In genomic region chr1:112099979-112100378, GRCh38 we compare ENCODE assay signal across 33 cellular contexts.
"Had no signal": no experiment of that assay in that cellular context is flagged by ENCODE, and none has a peak within 500 bp of the region (broad histone marks: within the 10 kb centered on the region; RNA-seq: fewer than 3 reads in every experiment).

No MANE protein-coding gene starts in this region.

- H3K4me1 ChIP-seq: adrenal gland, body of pancreas, breast epithelium had no signal

- FAIRE-seq: astrocyte, TTC549 had no signal

- H3K36me3 ChIP-seq: adrenal gland, brain microvascular endothelial cell, breast epithelium had no signal

- H3K9me3 ChIP-seq: adrenal gland, body of pancreas had no signal

- H3K27ac ChIP-seq: adrenal gland, body of pancreas, brain microvascular endothelial cell, breast epithelium, VCaP had no signal

- H3K4me3 ChIP-seq: adrenal gland, body of pancreas, breast epithelium had no signal

- H3K27me3 ChIP-seq: adrenal gland, body of pancreas, brain microvascular endothelial cell, breast epithelium had no signal

- ATAC-seq: activated CD8-positive, alpha-beta T cell treated with anti-CD3 and anti-CD28 coated beads for 36 hours; activated naive CD4-positive, alpha-beta T cell treated with anti-CD3 and anti-CD28 coated beads, Interleukin-2, amount 50 U/mL, for 72 hours; activated T-cell treated with anti-CD3 and anti-CD28 coated beads, Interleukin-2, amount 50 U/mL, for 4 hours; activated T-cell treated with anti-CD3 and anti-CD28 coated beads, Interleukin-2, amount 50 U/mL, for 72 hours; activated T-helper 17 cell treated with anti-CD3 and anti-CD28 coated beads, Interleukin-2, amount 50 U/mL, for 72 hours; body of pancreas had no signal

- DNase-seq: activated B cell treated with CpG ODN at 0.5 μM for 24 hours; activated CD4-positive, alpha-beta memory T cell treated with anti-CD3 and anti-CD28 coated beads for 36 hours; activated CD4-positive, alpha-beta T cell treated with anti-CD3 and anti-CD28 coated beads for 4 hours; activated CD4-positive, alpha-beta T cell treated with anti-CD3 and anti-CD28 coated beads, Interleukin-2, amount 10 ng/mL, durations not matched to agents 24 days and 14 days; activated CD4-positive, alpha-beta T cell treated with anti-CD3 and anti-CD28 coated beads, Interleukin-2, amount 50 U/mL, for 1 hour; activated CD4-positive, alpha-beta T cell treated with anti-CD3 and anti-CD28 coated beads, Interleukin-2, amount 50 U/mL, for 4 hours; activated CD4-positive, CD25-positive, alpha-beta regulatory T cell treated with anti-CD3 and anti-CD28 coated beads, Interleukin-2, amount 50 U/mL, for 72 hours; activated CD8-positive, alpha-beta memory T cell treated with anti-CD3 and anti-CD28 coated beads, Interleukin-2, amount 50 U/mL, for 4 hours; activated CD8-positive, alpha-beta T cell treated with anti-CD3 and anti-CD28 coated beads for 36 hours; activated effector memory CD4-positive, alpha-beta T cell treated with anti-CD3 and anti-CD28 coated beads, Interleukin-2, amount 50 U/mL, for 16 hours; activated gamma-delta T cell treated with Interleukin-2 at 50 U/mL for 16 hours; activated naive CD4-positive, alpha-beta T cell; activated naive CD4-positive, alpha-beta T cell treated with anti-CD3 and anti-CD28 coated beads for 36 hours; activated naive CD4-positive, alpha-beta T cell treated with anti-CD3 and anti-CD28 coated beads, Interleukin-2, amount 50 U/mL, for 16 hours; activated naive CD8-positive, alpha-beta T cell treated with anti-CD3 and anti-CD28 coated beads for 36 hours; activated T-cell treated with anti-CD3 and anti-CD28 coated beads for 4 hours; activated T-cell treated with anti-CD3 and anti-CD28 coated beads, Interleukin-2, amount 50 U/mL, for 1 hour; activated T-cell treated with anti-CD3 and anti-CD28 coated beads, Interleukin-2, amount 50 U/mL, for 4 hours; activated T-cell treated with anti-CD3 and anti-CD28 coated beads, Interleukin-2, amount 50 U/mL, for 72 hours; adrenal gland; amniotic stem cell; aorta; body of pancreas; brain microvascular endothelial cell; central memory CD4-positive, alpha-beta T cell; T-helper 2 cell; T-helper 9 cell had no signal
